Comparison of ENCODE assay signal across 1 cellular context in the genomic region with DNA sequence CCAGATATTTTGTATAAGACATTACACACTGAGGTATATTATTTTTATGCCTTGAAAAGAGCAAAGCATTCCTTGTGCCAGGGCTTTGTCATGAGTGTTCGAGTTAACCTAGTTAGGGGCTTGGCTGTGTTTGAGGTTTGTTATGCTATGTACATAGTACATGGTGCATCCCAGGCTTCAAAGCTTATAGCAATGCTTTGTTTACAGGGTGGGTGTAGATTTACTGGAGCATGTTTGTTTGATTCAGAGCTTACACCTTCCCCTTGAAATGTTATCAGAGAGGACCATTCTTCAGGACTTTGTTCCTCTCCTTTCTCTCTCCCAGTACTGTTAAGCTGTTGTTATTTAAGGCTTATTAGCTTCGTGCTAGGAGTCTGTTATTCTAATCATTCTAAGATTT.
TF ChIP-seq lines count a peak whose summit lies in the region.

No MANE protein-coding gene starts in this region.

TF ChIP-seq in H1, 55 proteins besides CTCF, POLR2A, EP300 and RAD21 (continued from another document):
- TF ChIP-seq, protein P1, sequence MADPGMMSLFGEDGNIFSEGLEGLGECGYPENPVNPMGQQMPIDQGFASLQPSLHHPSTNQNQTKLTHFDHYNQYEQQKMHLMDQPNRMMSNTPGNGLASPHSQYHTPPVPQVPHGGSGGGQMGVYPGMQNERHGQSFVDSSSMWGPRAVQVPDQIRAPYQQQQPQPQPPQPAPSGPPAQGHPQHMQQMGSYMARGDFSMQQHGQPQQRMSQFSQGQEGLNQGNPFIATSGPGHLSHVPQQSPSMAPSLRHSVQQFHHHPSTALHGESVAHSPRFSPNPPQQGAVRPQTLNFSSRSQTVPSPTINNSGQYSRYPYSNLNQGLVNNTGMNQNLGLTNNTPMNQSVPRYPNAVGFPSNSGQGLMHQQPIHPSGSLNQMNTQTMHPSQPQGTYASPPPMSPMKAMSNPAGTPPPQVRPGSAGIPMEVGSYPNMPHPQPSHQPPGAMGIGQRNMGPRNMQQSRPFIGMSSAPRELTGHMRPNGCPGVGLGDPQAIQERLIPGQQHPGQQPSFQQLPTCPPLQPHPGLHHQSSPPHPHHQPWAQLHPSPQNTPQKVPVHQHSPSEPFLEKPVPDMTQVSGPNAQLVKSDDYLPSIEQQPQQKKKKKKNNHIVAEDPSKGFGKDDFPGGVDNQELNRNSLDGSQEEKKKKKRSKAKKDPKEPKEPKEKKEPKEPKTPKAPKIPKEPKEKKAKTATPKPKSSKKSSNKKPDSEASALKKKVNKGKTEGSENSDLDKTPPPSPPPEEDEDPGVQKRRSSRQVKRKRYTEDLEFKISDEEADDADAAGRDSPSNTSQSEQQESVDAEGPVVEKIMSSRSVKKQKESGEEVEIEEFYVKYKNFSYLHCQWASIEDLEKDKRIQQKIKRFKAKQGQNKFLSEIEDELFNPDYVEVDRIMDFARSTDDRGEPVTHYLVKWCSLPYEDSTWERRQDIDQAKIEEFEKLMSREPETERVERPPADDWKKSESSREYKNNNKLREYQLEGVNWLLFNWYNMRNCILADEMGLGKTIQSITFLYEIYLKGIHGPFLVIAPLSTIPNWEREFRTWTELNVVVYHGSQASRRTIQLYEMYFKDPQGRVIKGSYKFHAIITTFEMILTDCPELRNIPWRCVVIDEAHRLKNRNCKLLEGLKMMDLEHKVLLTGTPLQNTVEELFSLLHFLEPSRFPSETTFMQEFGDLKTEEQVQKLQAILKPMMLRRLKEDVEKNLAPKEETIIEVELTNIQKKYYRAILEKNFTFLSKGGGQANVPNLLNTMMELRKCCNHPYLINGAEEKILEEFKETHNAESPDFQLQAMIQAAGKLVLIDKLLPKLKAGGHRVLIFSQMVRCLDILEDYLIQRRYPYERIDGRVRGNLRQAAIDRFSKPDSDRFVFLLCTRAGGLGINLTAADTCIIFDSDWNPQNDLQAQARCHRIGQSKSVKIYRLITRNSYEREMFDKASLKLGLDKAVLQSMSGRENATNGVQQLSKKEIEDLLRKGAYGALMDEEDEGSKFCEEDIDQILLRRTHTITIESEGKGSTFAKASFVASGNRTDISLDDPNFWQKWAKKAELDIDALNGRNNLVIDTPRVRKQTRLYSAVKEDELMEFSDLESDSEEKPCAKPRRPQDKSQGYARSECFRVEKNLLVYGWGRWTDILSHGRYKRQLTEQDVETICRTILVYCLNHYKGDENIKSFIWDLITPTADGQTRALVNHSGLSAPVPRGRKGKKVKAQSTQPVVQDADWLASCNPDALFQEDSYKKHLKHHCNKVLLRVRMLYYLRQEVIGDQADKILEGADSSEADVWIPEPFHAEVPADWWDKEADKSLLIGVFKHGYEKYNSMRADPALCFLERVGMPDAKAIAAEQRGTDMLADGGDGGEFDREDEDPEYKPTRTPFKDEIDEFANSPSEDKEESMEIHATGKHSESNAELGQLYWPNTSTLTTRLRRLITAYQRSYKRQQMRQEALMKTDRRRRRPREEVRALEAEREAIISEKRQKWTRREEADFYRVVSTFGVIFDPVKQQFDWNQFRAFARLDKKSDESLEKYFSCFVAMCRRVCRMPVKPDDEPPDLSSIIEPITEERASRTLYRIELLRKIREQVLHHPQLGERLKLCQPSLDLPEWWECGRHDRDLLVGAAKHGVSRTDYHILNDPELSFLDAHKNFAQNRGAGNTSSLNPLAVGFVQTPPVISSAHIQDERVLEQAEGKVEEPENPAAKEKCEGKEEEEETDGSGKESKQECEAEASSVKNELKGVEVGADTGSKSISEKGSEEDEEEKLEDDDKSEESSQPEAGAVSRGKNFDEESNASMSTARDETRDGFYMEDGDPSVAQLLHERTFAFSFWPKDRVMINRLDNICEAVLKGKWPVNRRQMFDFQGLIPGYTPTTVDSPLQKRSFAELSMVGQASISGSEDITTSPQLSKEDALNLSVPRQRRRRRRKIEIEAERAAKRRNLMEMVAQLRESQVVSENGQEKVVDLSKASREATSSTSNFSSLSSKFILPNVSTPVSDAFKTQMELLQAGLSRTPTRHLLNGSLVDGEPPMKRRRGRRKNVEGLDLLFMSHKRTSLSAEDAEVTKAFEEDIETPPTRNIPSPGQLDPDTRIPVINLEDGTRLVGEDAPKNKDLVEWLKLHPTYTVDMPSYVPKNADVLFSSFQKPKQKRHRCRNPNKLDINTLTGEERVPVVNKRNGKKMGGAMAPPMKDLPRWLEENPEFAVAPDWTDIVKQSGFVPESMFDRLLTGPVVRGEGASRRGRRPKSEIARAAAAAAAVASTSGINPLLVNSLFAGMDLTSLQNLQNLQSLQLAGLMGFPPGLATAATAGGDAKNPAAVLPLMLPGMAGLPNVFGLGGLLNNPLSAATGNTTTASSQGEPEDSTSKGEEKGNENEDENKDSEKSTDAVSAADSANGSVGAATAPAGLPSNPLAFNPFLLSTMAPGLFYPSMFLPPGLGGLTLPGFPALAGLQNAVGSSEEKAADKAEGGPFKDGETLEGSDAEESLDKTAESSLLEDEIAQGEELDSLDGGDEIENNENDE (IDR thresholded peaks at IDR 0.05; ENCODE audit: insufficient replicate concordance, low read length), result no peak
- TF ChIP-seq CBX8 (IDR thresholded peaks at IDR 0.05; ENCODE audit: borderline replicate concordance, low read depth, low read length), result no peak
TF ChIP-seq in H1: peak in this region for 0.
